11 cellular contexts compared by ENCODE assay signal in genomic region chr11:107770546-107770945, GRCh38. TPM values are rescaled to one million over a fixed set of nuclear protein-coding genes. Genes with fewer than 3 reads are reported as not detected.
A peak's percentile ranks its signal among the peaks of the same experiment; 100 is the strongest.
DNase-seq lines count a peak whose midpoint lies in the region; ATAC-seq and TF ChIP-seq lines count a peak whose summit lies in the region.
"Had no signal": no experiment of that assay in that cellular context is flagged by ENCODE, and none has a peak within 500 bp of the region (broad histone marks: within the 10 kb centered on the region; RNA-seq: fewer than 3 reads in every experiment).

No MANE protein-coding gene starts in this region.

- H2AFZ ChIP-seq in Loucy (ENCODE audit: low read length), result peak overlapping the region; percentile 66; the same call in 1 of the 2 replicates

- no peak for TF ChIP-seq EP300 in tibial nerve (IDR thresholded peaks at IDR 0.05)

- peaks cover 7% of the 10 kb centered on the region for H3K4me1 Mint-ChIP-seq in activated T-cell treated with anti-CD3 and anti-CD28 coated beads, Interleukin-2, amount 50 U/mL, for 72 hours (ENCODE audit: low read depth)
- H3K4me1 Mint-ChIP-seq in activated T-cell treated with anti-CD3 and anti-CD28 coated beads, Interleukin-2, amount 50 U/mL, for 24 hours (ENCODE audit: low read depth), result peaks cover 9% of the 10 kb centered on the region
- H3K4me1 Mint-ChIP-seq: stimulated activated naive CD8-positive, alpha-beta T cell treated with anti-CD3 and anti-CD28 coated beads, Interleukin-15, amount 100 ng/mL, for 72 hours had no signal

- H3F3A ChIP-seq in Loucy (ENCODE audit: low read depth), result no peaks in the 10 kb centered on the region

- H3K4me3 ChIP-seq in Loucy (ENCODE audit: low read length, poor library complexity, severe bottlenecking), result no peak overlapping the region
- no peak overlapping the region for H3K4me3 ChIP-seq in fibroblast of mammary gland (ENCODE audit: control insufficient read depth, low read depth, low read length)
- no peak overlapping the region for H3K4me3 ChIP-seq in aorta (ENCODE audit: low read length in 2 of 2)
- H3K4me3 ChIP-seq in tibial nerve, result no peak overlapping the region
- no peak overlapping the region for H3K4me3 ChIP-seq in left ventricle myocardium inferior

- H3K27me3 Mint-ChIP-seq in activated T-cell treated with anti-CD3 and anti-CD28 coated beads, Interleukin-2, amount 50 U/mL, for 72 hours (ENCODE audit: low read depth), result peaks cover 25% of the 10 kb centered on the region
- H3K27me3 Mint-ChIP-seq in activated T-cell treated with anti-CD3 and anti-CD28 coated beads, Interleukin-2, amount 50 U/mL, for 24 hours, result peaks cover 18% of the 10 kb centered on the region

- no peaks in the 10 kb centered on the region for H3K9me3 ChIP-seq in Loucy (ENCODE audit: insufficient read depth, low read depth, low read length)
- H3K9me3 ChIP-seq in aorta (ENCODE audit: control insufficient read depth, low read length), result no peaks in the 10 kb centered on the region
- no peaks in the 10 kb centered on the region for H3K9me3 ChIP-seq in tibial nerve
- H3K9me3 ChIP-seq in left ventricle myocardium inferior (replicated peaks), result no peaks in the 10 kb centered on the region

- H3K27ac Mint-ChIP-seq in activated T-cell treated with anti-CD3 and anti-CD28 coated beads, Interleukin-2, amount 50 U/mL, for 72 hours, result no peak overlapping the region
- no peak overlapping the region for H3K27ac Mint-ChIP-seq in activated T-cell treated with anti-CD3 and anti-CD28 coated beads, Interleukin-2, amount 50 U/mL, for 24 hours
- H3K27ac Mint-ChIP-seq: activated CD4-positive, alpha-beta T cell treated with anti-CD3 and anti-CD28 coated beads, Interleukin-2, amount 10 ng/mL, durations not matched to agents 7 days and 5 days; activated naive CD8-positive, alpha-beta T cell; stimulated activated naive CD8-positive, alpha-beta T cell treated with anti-CD3 and anti-CD28 coated beads, Interleukin-15, amount 100 ng/mL, for 72 hours had no signal

- no peak for TF ChIP-seq POLR2A in tibial nerve (IDR thresholded peaks at IDR 0.05)

- H3K27me3 ChIP-seq in Loucy (ENCODE audit: insufficient read depth, low read length, poor library complexity, severe bottlenecking) (no peaks in the 10 kb centered on the region), aorta (ENCODE audit: control insufficient read depth in 1 of 2, insufficient read depth in 2 of 2, low read length in 1 of 2) (no peaks in the 10 kb centered on the region), tibial nerve (no peaks in the 10 kb centered on the region), left ventricle myocardium inferior (ENCODE audit: low read depth) (peaks cover 5% of the 10 kb centered on the region)

- ATAC-seq in activated T-cell treated with anti-CD3 and anti-CD28 coated beads, Interleukin-2, amount 50 U/mL, for 72 hours (replicated peaks in 1 of 2), result peak; percentile 24 to 37
- peak; percentile 19 for ATAC-seq in aorta (ENCODE audit: low FRiP score)

- H3K4me2 ChIP-seq in Loucy (ENCODE audit: low read depth, low read length, poor library complexity, severe bottlenecking), result no peak overlapping the region

- H3K4me1 ChIP-seq in Loucy (ENCODE audit: insufficient read depth, low read length, poor library complexity, severe bottlenecking) (no peaks in the 10 kb centered on the region), aorta (ENCODE audit: control insufficient read depth in 1 of 2, insufficient read depth in 2 of 2, low read length in 2 of 2) (no peaks in the 10 kb centered on the region), tibial nerve (no peaks in the 10 kb centered on the region), left ventricle myocardium inferior (no peaks in the 10 kb centered on the region)

- H4K20me1 ChIP-seq in Loucy (ENCODE audit: insufficient read depth, low read length, poor library complexity, severe bottlenecking), result no peaks in the 10 kb centered on the region

- no peak for DNase-seq in activated T-cell treated with anti-CD3 and anti-CD28 coated beads, Interleukin-2, amount 50 U/mL, for 72 hours
- no peak for DNase-seq in activated T-cell treated with anti-CD3 and anti-CD28 coated beads, Interleukin-2, amount 50 U/mL, for 24 hours
- DNase-seq in fibroblast of mammary gland (ENCODE audit: low read depth) (peak; percentile 40), aorta (no peak), tibial nerve (ENCODE audit: low spot score in 2 of 2) (no peak), left ventricle myocardium inferior (no peak), NOMO-1 treated with DMSO at 0.1 percent for 48 hours (lab: John Stamatoyannopoulos, UW; ENCODE audit: unreplicated experiment) (no peak)
- DNase-seq: stimulated activated naive CD8-positive, alpha-beta T cell treated with anti-CD3 and anti-CD28 coated beads, Interleukin-15, amount 100 ng/mL, for 72 hours had no signal

- no peak overlapping the region for H3K9ac ChIP-seq in Loucy (ENCODE audit: low read depth, low read length, poor library complexity, severe bottlenecking)

- no peak overlapping the region for H3K27ac ChIP-seq in aorta (ENCODE audit: low read depth in 1 of 2, low read length in 2 of 2)
- H3K27ac ChIP-seq in tibial nerve, result no peak overlapping the region
- H3K27ac ChIP-seq in left ventricle myocardium inferior (replicated peaks), result no peak overlapping the region

- no peaks in the 10 kb centered on the region for H3K36me3 Mint-ChIP-seq in activated T-cell treated with anti-CD3 and anti-CD28 coated beads, Interleukin-2, amount 50 U/mL, for 72 hours (ENCODE audit: insufficient read depth in 2 of 2)
- H3K36me3 Mint-ChIP-seq in activated T-cell treated with anti-CD3 and anti-CD28 coated beads, Interleukin-2, amount 50 U/mL, for 24 hours (ENCODE audit: low read depth), result no peaks in the 10 kb centered on the region
- H3K36me3 Mint-ChIP-seq: activated naive CD8-positive, alpha-beta T cell had no signal

- H3K36me3 ChIP-seq in Loucy (ENCODE audit: insufficient read depth, low read length) (no peaks in the 10 kb centered on the region), aorta (ENCODE audit: control insufficient read depth in 1 of 2, insufficient read depth in 2 of 2, low read length in 1 of 2) (no peaks in the 10 kb centered on the region), tibial nerve (no peaks in the 10 kb centered on the region), left ventricle myocardium inferior (no peaks in the 10 kb centered on the region)

- no peaks in the 10 kb centered on the region for H3K9me2 ChIP-seq in Loucy (replicated peaks; ENCODE audit: low read depth, low read length)

- no peaks in the 10 kb centered on the region for H3K79me2 ChIP-seq in Loucy (ENCODE audit: insufficient read depth, low read length)

- WGBS in aorta, 2 donors, result 25 to 43% methylated on average over 3 of the region's 3 CpGs
- WGBS in tibial nerve, 2 donors, result 44 to 50% methylated on average over 3 of the region's 3 CpGs

- H3K9me3 Mint-ChIP-seq in activated T-cell treated with anti-CD3 and anti-CD28 coated beads, Interleukin-2, amount 50 U/mL, for 72 hours, result no peaks in the 10 kb centered on the region
- H3K9me3 Mint-ChIP-seq in activated T-cell treated with anti-CD3 and anti-CD28 coated beads, Interleukin-2, amount 50 U/mL, for 24 hours, result no peaks in the 10 kb centered on the region
- H3K9me3 Mint-ChIP-seq: activated CD4-positive, alpha-beta T cell treated with anti-CD3 and anti-CD28 coated beads, Interleukin-2, amount 10 ng/mL, durations not matched to agents 7 days and 5 days; stimulated activated naive CD8-positive, alpha-beta T cell treated with anti-CD3 and anti-CD28 coated beads, Interleukin-15, amount 100 ng/mL, for 72 hours had no signal

- TF ChIP-seq CTCF in Loucy (conservative IDR thresholded peaks at IDR 0.05; ENCODE audit: low read length) (no peak), fibroblast of mammary gland (conservative IDR thresholded peaks at IDR 0.05; ENCODE audit: control insufficient read depth, insufficient read depth, low read depth, low read length) (no peak), tibial nerve (IDR thresholded peaks at IDR 0.05) (no peak), left ventricle myocardium inferior (IDR thresholded peaks at IDR 0.05; ENCODE audit: borderline replicate concordance) (no peak)

- intact Hi-C loops in aorta (cut with DNase I), result no loop called here
- intact Hi-C loops in left ventricle myocardium inferior (cut with micrococcal nuclease), result loop anchor here (10.0 kb wide), 1 partner anchor 196 kb away; no protein-coding TSS in a partner anchor

- H3K4me3 Mint-ChIP-seq in activated T-cell treated with anti-CD3 and anti-CD28 coated beads, Interleukin-2, amount 50 U/mL, for 72 hours, result peak overlapping the region in 1 of 2 donors; percentile 4
- no peak overlapping the region for H3K4me3 Mint-ChIP-seq in activated T-cell treated with anti-CD3 and anti-CD28 coated beads, Interleukin-2, amount 50 U/mL, for 24 hours
- H3K4me3 Mint-ChIP-seq: activated CD4-positive, alpha-beta T cell treated with anti-CD3 and anti-CD28 coated beads, Interleukin-2, amount 10 ng/mL, durations not matched to agents 7 days and 5 days; activated naive CD8-positive, alpha-beta T cell; stimulated activated naive CD8-positive, alpha-beta T cell treated with anti-CD3 and anti-CD28 coated beads, Interleukin-15, amount 100 ng/mL, for 72 hours had no signal

RNA-seq across cellular contexts. Expression of gene SLN, which starts 58.7 kb away (rescaled TPM):
- total RNA-seq in activated T-cell treated with anti-CD3 and anti-CD28 coated beads, Interleukin-2, amount 50 U/mL, for 72 hours, result not detected
- total RNA-seq in aorta (1 to 10 TPM; 1.0 to 7.7 TPM), tibial nerve (1 to 10 TPM in 2 of 4 donors, not detected in 2; 1.5 to 7.5 TPM), left ventricle myocardium inferior (64.0 TPM)
- not detected for polyA plus RNA-seq in aorta
- total RNA-seq: activated CD4-positive, alpha-beta T cell treated with anti-CD3 and anti-CD28 coated beads, Interleukin-2, amount 10 ng/mL, durations not matched to agents 7 days and 5 days had no signal
